Comparison of ENCODE assay signal across 9 cellular contexts in genomic region chr16:57694556-57695377, GRCh38. TPM values are rescaled to one million over a fixed set of nuclear protein-coding genes. Genes with fewer than 3 reads are reported as not detected.
DNase-seq lines count a peak whose midpoint lies in the region; ATAC-seq, FAIRE-seq and TF ChIP-seq lines count a peak whose summit lies in the region.
"Had no signal": no experiment of that assay in that cellular context is flagged by ENCODE, and none has a peak within 500 bp of the region (broad histone marks: within the 10 kb centered on the region; RNA-seq: fewer than 3 reads in every experiment).

DRC7 (plus strand) TSS chr16:57694806; CDS start chr16:57697950, 3,144 bp downstream.

- CTCF ChIA-PET in endothelial cell of umbilical vein (lab: Charles Lee): interaction anchor here (0.6 to 1.0 kb wide), 2 partner anchors 27 to 167 kb away, joined by 3 read pairs; no protein-coding TSS in a partner anchor

- H3K27me3 ChIP-seq in ACC112 (ENCODE audit: insufficient read depth, low read length) (peaks cover 12% of the 10 kb centered on the region), endothelial cell of umbilical vein (ENCODE audit: control insufficient read depth in 2 of 2, insufficient read depth in 2 of 2, low read length in 2 of 2) (peaks cover 2 to 5% of the 10 kb centered on the region in 2 experiments), mesendoderm (ENCODE audit: insufficient read depth, low read length, poor library complexity) (no peaks in the 10 kb centered on the region)

- no peak within 1 kb of the TSS for H4K5ac ChIP-seq in mesendoderm (ENCODE audit: low read length)

- no peak within 1 kb of the TSS for H2AFZ ChIP-seq in ACC112 (ENCODE audit: low read length, unreplicated experiment)
- H2AFZ ChIP-seq in endothelial cell of umbilical vein (ENCODE audit: low read depth, low read length): peak within 1 kb of the TSS; percentile 83

- DNase-seq in GM12892 (ENCODE audit: insufficient read length) (peak; percentile 58), NCI-H1092 treated with DMSO at 0.1 percent for 48 hours (lab: John Stamatoyannopoulos, UW) (peak; percentile 36), SW480 (ENCODE audit: low spot score) (peak; percentile 55), endothelial cell of umbilical vein (ENCODE audit: low read depth, low spot score) (peak; percentile 65), mesendoderm (peak; percentile 92)

- H2AK5ac ChIP-seq in mesendoderm (ENCODE audit: low read length): no peak within 1 kb of the TSS

- H4K20me1 ChIP-seq in endothelial cell of umbilical vein (replicated peaks; ENCODE audit: control insufficient read depth, extremely low read depth, insufficient read depth, low read length): no peaks in the 10 kb centered on the region

- intact Hi-C loops in endothelial cell of umbilical vein (cut with micrococcal nuclease): no loop called here

- no peak within 1 kb of the TSS for H3K27ac ChIP-seq in ACC112 (ENCODE audit: low read depth, low read length)
- H3K27ac ChIP-seq in endothelial cell of umbilical vein (ENCODE audit: insufficient read depth, low read depth, low read length): no peak within 1 kb of the TSS
- no peak within 1 kb of the TSS for H3K27ac ChIP-seq in mesendoderm (ENCODE audit: low read depth, low read length)

- H3K9me1 ChIP-seq in endothelial cell of umbilical vein (replicated peaks; ENCODE audit: control insufficient read depth, extremely low read depth, insufficient read depth, low read length): no peaks in the 10 kb centered on the region

- POLR2A ChIA-PET in endothelial cell of umbilical vein (lab: Charles Lee): no interaction called here

- H3K4me2 ChIP-seq in endothelial cell of umbilical vein (ENCODE audit: insufficient read depth, low read length): peak within 1 kb of the TSS; percentile 57
- peak within 1 kb of the TSS; percentile 40 for H3K4me2 ChIP-seq in mesendoderm (ENCODE audit: low read length)

- H3K4me1 ChIP-seq in ACC112 (ENCODE audit: control insufficient read depth, insufficient read depth, low read length, unreplicated experiment): no peaks in the 10 kb centered on the region
- no peaks in the 10 kb centered on the region for H3K4me1 ChIP-seq in endothelial cell of umbilical vein (ENCODE audit: control insufficient read depth, extremely low read depth, insufficient read depth, low read length)
- H3K4me1 ChIP-seq in mesendoderm (ENCODE audit: control insufficient read depth, low read depth, low read length): no peaks in the 10 kb centered on the region

- no peak within 1 kb of the TSS for H3K4ac ChIP-seq in mesendoderm (ENCODE audit: low read depth, low read length)

- no peaks in the 10 kb centered on the region for H3K9me3 ChIP-seq in endothelial cell of umbilical vein (replicated peaks; ENCODE audit: control insufficient read depth, insufficient read depth, low read length)

- FAIRE-seq in GM12892 (lab: Jason Lieb, UNC) (peak; percentile 88), endothelial cell of umbilical vein (lab: Jason Lieb, UNC) (peak; percentile 87)
- FAIRE-seq: endometrium had no signal

- H3K9ac ChIP-seq in endothelial cell of umbilical vein (replicated peaks; ENCODE audit: extremely low read depth, insufficient read depth, low read length) (no peak within 1 kb of the TSS), mesendoderm (ENCODE audit: low read length) (no peak within 1 kb of the TSS)

- dilution Hi-C loops in endothelial cell of umbilical vein (cut with MboI; ENCODE audit: extremely low pct_ligation_motif_present, low sequenced_read_pairs): no loop called here

- H3K18ac ChIP-seq in mesendoderm (ENCODE audit: low read length): no peak within 1 kb of the TSS

- H2BK120ac ChIP-seq in mesendoderm (ENCODE audit: low read depth, low read length): no peak within 1 kb of the TSS

- no peak for TF ChIP-seq CTCF in endothelial cell of umbilical vein (IDR thresholded peaks at IDR 0.05; ENCODE audit: extremely low read depth in 1 of 2, insufficient read depth in 1 of 2, low read depth in 1 of 2, low read length in 2 of 2)

- no TSS peak for BruUV-seq in endothelial cell of umbilical vein (replicated peaks; lab: Mats Ljungman, UMichigan)

- ATAC-seq in HG02610 (IDR thresholded peaks at IDR 0.05; ENCODE audit: unreplicated experiment) (no peak), HG03442 (IDR thresholded peaks at IDR 0.05; ENCODE audit: unreplicated experiment) (no peak)

- H2BK15ac ChIP-seq in mesendoderm (replicated peaks; ENCODE audit: low read depth): no peak within 1 kb of the TSS

- WGBS in mesendoderm (ENCODE audit: extremely low coverage, insufficient coverage, low lambda C conversion rate): 100% methylated on average over 1 of the region's 10 CpGs

- TF ChIP-seq POLR2A in GM12892 (IDR thresholded peaks at IDR 0.05; ENCODE audit: low read depth, low read length): no peak
- TF ChIP-seq POLR2A in endothelial cell of umbilical vein (IDR thresholded peaks at IDR 0.05; ENCODE audit: low read depth, low read length): no peak

- no peaks in the 10 kb centered on the region for H3K79me2 ChIP-seq in ACC112 (ENCODE audit: control insufficient read depth, insufficient read depth, low read length, unreplicated experiment)
- H3K79me2 ChIP-seq in endothelial cell of umbilical vein (ENCODE audit: control insufficient read depth, insufficient read depth, low read length): no peaks in the 10 kb centered on the region
- H3K79me2 ChIP-seq in mesendoderm (ENCODE audit: control insufficient read depth, insufficient read depth, low read length): no peaks in the 10 kb centered on the region

- H4K8ac ChIP-seq in mesendoderm (ENCODE audit: low read depth, low read length): no peak within 1 kb of the TSS

- no peaks in the 10 kb centered on the region for H3K36me3 ChIP-seq in ACC112 (ENCODE audit: insufficient read depth, low read length)
- no peaks in the 10 kb centered on the region for H3K36me3 ChIP-seq in endothelial cell of umbilical vein (ENCODE audit: control insufficient read depth in 2 of 2, extremely low read depth in 1 of 2, insufficient read depth in 2 of 2, low read length in 2 of 2)
- no peaks in the 10 kb centered on the region for H3K36me3 ChIP-seq in mesendoderm (ENCODE audit: control insufficient read depth, insufficient read depth, low read length)

- no peak within 1 kb of the TSS for H3K23ac ChIP-seq in mesendoderm (ENCODE audit: low read length)

- H3K4me3 ChIP-seq in ACC112 (ENCODE audit: low read depth, low read length) (0 out of 2 replicates have a peak within 1 kb of the TSS, but pooled peaks have one; percentile 35), endothelial cell of umbilical vein (replicated peaks in 1 of 3; ENCODE audit: insufficient read depth in 1 of 3, low read depth in 1 of 3, low read length in 3 of 3) (peak within 1 kb of the TSS in 2 of 3 experiments; percentile 17 to 21), mesendoderm (ENCODE audit: low read length) (no peak within 1 kb of the TSS)

- no peak within 1 kb of the TSS for H2BK5ac ChIP-seq in mesendoderm (ENCODE audit: low read length)

- H3K56ac ChIP-seq in mesendoderm (ENCODE audit: low read length): peak within 1 kb of the TSS; percentile 30

- no peaks in the 10 kb centered on the region for H3K79me1 ChIP-seq in mesendoderm (ENCODE audit: low read length)

TF ChIP-seq in endothelial cell of umbilical vein, 7 proteins besides CTCF, POLR2A, EP300 and RAD21:
- TF ChIP-seq FOS (IDR thresholded peaks at IDR 0.05; ENCODE audit: borderline replicate concordance, insufficient read depth, low read length): no peak
- TF ChIP-seq MAX (IDR thresholded peaks at IDR 0.05; ENCODE audit: insufficient read depth, insufficient read length): no peak
- no peak for TF ChIP-seq POLR2AphosphoS5 (IDR thresholded peaks at IDR 0.05; ENCODE audit: insufficient read depth, low read depth, low read length)
- no peak for TF ChIP-seq GATA2 (IDR thresholded peaks at IDR 0.05; ENCODE audit: insufficient read depth, insufficient read length, low read depth, low read length)
- TF ChIP-seq MYC (IDR thresholded peaks at IDR 0.05; ENCODE audit: low read depth, low read length): no peak
- TF ChIP-seq EZH2 (IDR thresholded peaks at IDR 0.05; ENCODE audit: borderline replicate concordance, low read depth, low read length, severe bottlenecking): no peak

RNA-seq across cellular contexts. Expression of gene DRC7, which starts in this region (rescaled TPM):
- not detected for polyA plus RNA-seq in GM12892 (2012; ENCODE audit: missing spikeins)
- total RNA-seq in endothelial cell of umbilical vein: 0.13 TPM in 1 of 2 replicates, not detected in the other
- polyA plus RNA-seq in endothelial cell of umbilical vein: 0.13 and 0.77 TPM in 2 replicates
- polyA plus RNA-seq in endothelial cell of umbilical vein (2011; cell fraction: cytosol; rRNA removed): 0.13 and 0.26 TPM in 2 replicates
- polyA plus RNA-seq in endothelial cell of umbilical vein (2011; cell fraction: nucleus; rRNA removed): 0.07 and 0.50 TPM in 2 replicates
- 1.5 TPM in 1 of 2 replicates, not detected in the other for polyA plus RNA-seq in endothelial cell of umbilical vein (2012)
- 1.1 TPM in 1 of 2 replicates, not detected in the other for polyA minus RNA-seq in endothelial cell of umbilical vein
- not detected for polyA minus RNA-seq in endothelial cell of umbilical vein (2011; cell fraction: cytosol; rRNA and poly(A)+ RNA removed)
- polyA minus RNA-seq in endothelial cell of umbilical vein (2011; cell fraction: nucleus; rRNA and poly(A)+ RNA removed): not detected in 2 replicates
- polyA plus RNA-seq in mesendoderm (2013, experiment 1 of 2): 0.06 TPM
- not detected for polyA plus RNA-seq in mesendoderm (2013, experiment 2 of 2)

Comparison
In these comparisons a context has a peak if more than half of its experiments do, and no peak if none do; other contexts are left out.
1. DNase-seq: peak in every context shown above with its lines; median percentile 92 in mesendoderm; 65 in endothelial cell of umbilical vein; 58 in GM12892; 55 in SW480; 36 in NCI-H1092 treated with DMSO at 0.1 percent for 48 hours.